In genomic region chr2:133747965-133748700, GRCh38 we compare ENCODE assay signal across 18 cellular contexts.
DNase-seq lines count a peak whose midpoint lies in the region; TF ChIP-seq lines count a peak whose summit lies in the region.
"Had no signal": no experiment of that assay in that cellular context is flagged by ENCODE, and none has a peak within 500 bp of the region (broad histone marks: within the 10 kb centered on the region; RNA-seq: fewer than 3 reads in every experiment).

No MANE protein-coding gene starts in this region.

- no peaks in the 10 kb centered on the region for H3K9me3 Mint-ChIP-seq in progenitor cell of endocrine pancreas (ENCODE audit: low read depth)

- in situ Hi-C loops in brain microvascular endothelial cell (cut with HindIII; ENCODE audit: low pct_ligation_motif_present, low sequenced_read_pairs): no loop called here

- H3K36me3 Mint-ChIP-seq in progenitor cell of endocrine pancreas (ENCODE audit: insufficient read depth): no peaks in the 10 kb centered on the region
- H3K36me3 Mint-ChIP-seq: CD14-positive monocyte had no signal

- peaks cover 49% of the 10 kb centered on the region for H3K27me3 Mint-ChIP-seq in progenitor cell of endocrine pancreas

- peak overlapping the region; percentile 64 for H3K27ac ChIP-seq in brain microvascular endothelial cell

- H3K27ac Mint-ChIP-seq in progenitor cell of endocrine pancreas: no peak overlapping the region
- H3K27ac Mint-ChIP-seq: CD14-positive monocyte had no signal

- peak; percentile 4 for DNase-seq in AG10803 (ENCODE audit: low read depth)
- DNase-seq in M059J (ENCODE audit: low read depth): peak; percentile 42
- DNase-seq in brain microvascular endothelial cell: peak; percentile 41
- peak; percentile 45 for DNase-seq in non-pigmented ciliary epithelial cell (ENCODE audit: low read depth)
- no peak for DNase-seq in progenitor cell of endocrine pancreas (ENCODE audit: low spot score, unreplicated experiment)
- DNase-seq in superior temporal gyrus (ENCODE audit: extremely low spot score): no peak
- no peak for DNase-seq in hepatic stellate cell (ENCODE audit: low spot score)
- no peak for DNase-seq in iPS-NIHi7 (ENCODE audit: extremely low spot score)
- DNase-seq: MV-4-11; NCI-H1417 treated with DMSO at 0.1 percent for 48 hours; NCI-H1930; NCI-H2171; NCI-H446 treated with DMSO at 0.1 percent for 48 hours; NK-92 treated with Interleukin-12 subunit alpha and Interleukin-12 subunit beta, amount 100 ng/mL, for 24 hours; OCI-M1; RPMI8226; SIG-M5 had no signal

- H3K4me3 ChIP-seq in AG10803 (ENCODE audit: low read length) (no peak overlapping the region), brain microvascular endothelial cell (ENCODE audit: low read depth, low read length) (no peak overlapping the region)

- no peaks in the 10 kb centered on the region for H3K36me3 ChIP-seq in brain microvascular endothelial cell (replicated peaks)

- H3K27me3 ChIP-seq in brain microvascular endothelial cell (replicated peaks): no peaks in the 10 kb centered on the region

- no peak overlapping the region for H3K4me3 Mint-ChIP-seq in progenitor cell of endocrine pancreas (ENCODE audit: low read depth)
- H3K4me3 Mint-ChIP-seq: CD14-positive monocyte had no signal

- TF ChIP-seq CTCF in AG10803 (conservative IDR thresholded peaks at IDR 0.05; ENCODE audit: low read length) (no peak), brain microvascular endothelial cell (IDR thresholded peaks at IDR 0.05; ENCODE audit: low read depth, low read length, missing control alignments) (no peak), progenitor cell of endocrine pancreas (IDR thresholded peaks at IDR 0.05; ENCODE audit: unreplicated experiment) (no peak)

- peaks cover 3% of the 10 kb centered on the region for H3K4me1 Mint-ChIP-seq in progenitor cell of endocrine pancreas (ENCODE audit: low read depth)
- H3K4me1 Mint-ChIP-seq: CD14-positive monocyte had no signal

Comparison
In these comparisons a context has a peak if more than half of its experiments do, and no peak if none do; other contexts are left out.
1. DNase-seq: peak in AG10803 (single experiment), M059J (single experiment), brain microvascular endothelial cell (single experiment) and non-pigmented ciliary epithelial cell (single experiment); none in progenitor cell of endocrine pancreas (single experiment), superior temporal gyrus (single experiment), hepatic stellate cell (single experiment) and iPS-NIHi7 (single experiment).